In the genomic region with DNA sequence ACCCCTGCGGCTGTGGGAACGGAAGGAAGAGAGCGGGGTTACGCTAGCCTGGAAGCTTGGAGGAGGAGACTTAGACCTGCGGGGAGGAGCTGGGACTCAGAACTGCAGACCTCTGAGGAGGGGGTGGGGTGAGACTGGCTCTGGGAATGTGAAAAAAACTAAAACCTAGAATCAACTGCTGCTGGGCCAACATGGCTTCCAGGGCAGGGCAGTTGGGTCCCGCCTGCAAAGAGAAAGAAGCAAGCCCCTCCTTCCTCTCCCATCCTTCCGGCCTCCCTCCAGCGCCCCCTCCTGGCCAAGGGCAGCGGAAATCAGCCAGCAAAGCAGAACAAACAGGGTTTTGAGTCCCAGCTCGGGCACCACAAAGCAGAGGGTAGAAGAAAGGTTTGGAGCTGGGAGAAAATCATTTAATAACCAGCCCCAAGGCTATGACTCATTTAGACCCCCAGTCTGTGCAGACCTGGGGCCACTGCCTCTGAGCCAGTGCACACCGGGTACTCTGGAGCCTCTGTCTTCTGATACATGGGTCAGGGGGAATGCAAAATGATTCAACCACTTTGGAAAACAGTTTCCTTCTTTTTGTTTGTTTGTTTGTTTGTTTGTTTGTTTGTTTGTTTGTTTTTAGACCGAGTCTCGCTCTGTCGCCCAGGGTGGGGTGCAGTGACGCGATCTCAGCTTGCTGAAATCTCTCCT, we compare ENCODE assay signal across 1 cellular context.
TF ChIP-seq lines count a peak whose summit lies in the region.

No MANE protein-coding gene starts in this region.

TF ChIP-seq in K562, 482 proteins besides CTCF, POLR2A, EP300 and RAD21 (continued from another document and continues in another):
- TF ChIP-seq, protein P1, sequence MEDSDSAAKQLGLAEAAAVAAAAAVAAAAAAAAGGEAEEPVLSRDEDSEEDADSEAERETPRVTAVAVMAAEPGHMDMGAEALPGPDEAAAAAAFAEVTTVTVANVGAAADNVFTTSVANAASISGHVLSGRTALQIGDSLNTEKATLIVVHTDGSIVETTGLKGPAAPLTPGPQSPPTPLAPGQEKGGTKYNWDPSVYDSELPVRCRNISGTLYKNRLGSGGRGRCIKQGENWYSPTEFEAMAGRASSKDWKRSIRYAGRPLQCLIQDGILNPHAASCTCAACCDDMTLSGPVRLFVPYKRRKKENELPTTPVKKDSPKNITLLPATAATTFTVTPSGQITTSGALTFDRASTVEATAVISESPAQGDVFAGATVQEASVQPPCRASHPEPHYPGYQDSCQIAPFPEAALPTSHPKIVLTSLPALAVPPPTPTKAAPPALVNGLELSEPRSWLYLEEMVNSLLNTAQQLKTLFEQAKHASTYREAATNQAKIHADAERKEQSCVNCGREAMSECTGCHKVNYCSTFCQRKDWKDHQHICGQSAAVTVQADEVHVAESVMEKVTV (CRISPR knock-in tag; IDR thresholded peaks at IDR 0.05) = no peak
- TF ChIP-seq, protein P2, sequence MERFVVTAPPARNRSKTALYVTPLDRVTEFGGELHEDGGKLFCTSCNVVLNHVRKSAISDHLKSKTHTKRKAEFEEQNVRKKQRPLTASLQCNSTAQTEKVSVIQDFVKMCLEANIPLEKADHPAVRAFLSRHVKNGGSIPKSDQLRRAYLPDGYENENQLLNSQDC (CRISPR knock-in tag; IDR thresholded peaks at IDR 0.05) = no peak
- TF ChIP-seq TAL1 (IDR thresholded peaks at IDR 0.05) (no peak), TBP (optimal IDR thresholded peaks at IDR 0.05; ENCODE audit: low read depth, low read length) (no peak), PHTF2 (CRISPR knock-in tag; IDR thresholded peaks at IDR 0.05) (no peak), ZNF436 (CRISPR knock-in tag; IDR thresholded peaks at IDR 0.05) (no peak), NRF1 (conservative IDR thresholded peaks at IDR 0.05 in 1 of 2, IDR thresholded peaks at IDR 0.05 in 1 of 2) (no peak), CREB1 (IDR thresholded peaks at IDR 0.05) (no peak), CREB1 (CRISPR knock-in tag; IDR thresholded peaks at IDR 0.05) (no peak), TOE1 (IDR thresholded peaks at IDR 0.05; ENCODE audit: borderline replicate concordance) (no peak), TOE1 (CRISPR knock-in tag; IDR thresholded peaks at IDR 0.05; ENCODE audit: borderline replicate concordance, low read depth) (no peak), CXXC5 (CRISPR knock-in tag; IDR thresholded peaks at IDR 0.05) (peak; percentile 19; the same call in 1 of the 2 replicates), RBM39 (optimal IDR thresholded peaks at IDR 0.05; ENCODE audit: low read depth, low read length) (no peak), ZNF12 (CRISPR knock-in tag; IDR thresholded peaks at IDR 0.05) (no peak), KDM4B (IDR thresholded peaks at IDR 0.05; ENCODE audit: borderline replicate concordance in 2 of 2, low read depth in 1 of 2) (no peak), STAT5A (IDR thresholded peaks at IDR 0.05; ENCODE audit: borderline replicate concordance, low read length) (no peak), GATA2 (CRISPR knock-in tag; IDR thresholded peaks at IDR 0.05) (no peak), ZSCAN32 (CRISPR knock-in tag; IDR thresholded peaks at IDR 0.05) (no peak), XRCC5 (IDR thresholded peaks at IDR 0.05; ENCODE audit: low read depth, low read length) (0 out of 2 replicates have a peak, but pooled peaks have one; percentile 27), PHF20 (IDR thresholded peaks at IDR 0.05; ENCODE audit: partially characterized antibody) (no peak), ZNF282 (CRISPR knock-in tag; IDR thresholded peaks at IDR 0.05) (no peak), SMC3 (conservative IDR thresholded peaks at IDR 0.05; ENCODE audit: insufficient read depth, low read depth, low read length) (no peak), ZNF23 (CRISPR knock-in tag; IDR thresholded peaks at IDR 0.05) (no peak), ELF4 (CRISPR knock-in tag; IDR thresholded peaks at IDR 0.05) (no peak), ETV1 (tag; conservative IDR thresholded peaks at IDR 0.05; ENCODE audit: low read depth) (peak; percentile 84), ADNP (tag; IDR thresholded peaks at IDR 0.05) (no peak), ZNF146 (CRISPR knock-in tag; IDR thresholded peaks at IDR 0.05; ENCODE audit: unreplicated experiment) (no peak), EHMT2 (IDR thresholded peaks at IDR 0.05) (peak; percentile 50; the same call in 1 of the 2 replicates), YY1 (IDR thresholded peaks at IDR 0.05; ENCODE audit: borderline replicate concordance in 1 of 3, control insufficient read depth in 1 of 3, extremely low read depth in 1 of 3, insufficient read depth in 3 of 3, insufficient read length in 1 of 3, insufficient replicate concordance in 2 of 3, low read depth in 1 of 3, low read length in 2 of 3) (peak in 2 of 3 experiments; percentile 58 to 81), ZBTB7A (IDR thresholded peaks at IDR 0.05; ENCODE audit: borderline replicate concordance, control insufficient read depth, low read depth, low read length) (0 out of 2 replicates have a peak, but pooled peaks have one; percentile 21), MECOM (CRISPR knock-in tag; IDR thresholded peaks at IDR 0.05) (no peak), ZNF124 (CRISPR knock-in tag; IDR thresholded peaks at IDR 0.05) (no peak), EP400 (IDR thresholded peaks at IDR 0.05) (no peak), SP1 (CRISPR knock-in tag; IDR thresholded peaks at IDR 0.05) (no peak), ESRRA (IDR thresholded peaks at IDR 0.05; ENCODE audit: borderline replicate concordance, low read depth) (no peak), SIN3B (IDR thresholded peaks at IDR 0.05; ENCODE audit: low read depth) (no peak), CC2D1A (IDR thresholded peaks at IDR 0.05) (no peak), ZNF778 (CRISPR knock-in tag; IDR thresholded peaks at IDR 0.05) (no peak), MAFG (tag; conservative IDR thresholded peaks at IDR 0.05) (no peak), XRCC3 (IDR thresholded peaks at IDR 0.05) (no peak), RCOR1 (IDR thresholded peaks at IDR 0.05; ENCODE audit: borderline replicate concordance in 1 of 2, low read depth in 2 of 2, low read length in 2 of 2) (peak in 1 of 2 experiments; percentile 34; a peak in 1 of 4 replicates), EZH2 (IDR thresholded peaks at IDR 0.05; ENCODE audit: borderline replicate concordance, low read depth, low read length) (no peak), PTBP1 (IDR thresholded peaks at IDR 0.05; ENCODE audit: low read depth, low read length) (no peak), KDM5B (IDR thresholded peaks at IDR 0.05; ENCODE audit: insufficient replicate concordance, low read depth, low read length) (no peak), CAMTA2 (CRISPR knock-in tag; conservative IDR thresholded peaks at IDR 0.05) (no peak)
- TF ChIP-seq, protein P3, sequence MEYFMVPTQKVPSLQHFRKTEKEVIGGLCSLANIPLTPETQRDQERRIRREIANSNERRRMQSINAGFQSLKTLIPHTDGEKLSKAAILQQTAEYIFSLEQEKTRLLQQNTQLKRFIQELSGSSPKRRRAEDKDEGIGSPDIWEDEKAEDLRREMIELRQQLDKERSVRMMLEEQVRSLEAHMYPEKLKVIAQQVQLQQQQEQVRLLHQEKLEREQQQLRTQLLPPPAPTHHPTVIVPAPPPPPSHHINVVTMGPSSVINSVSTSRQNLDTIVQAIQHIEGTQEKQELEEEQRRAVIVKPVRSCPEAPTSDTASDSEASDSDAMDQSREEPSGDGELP (CRISPR knock-in tag; IDR thresholded peaks at IDR 0.05; ENCODE audit: borderline replicate concordance) = no peak
- TF ChIP-seq, protein P4, sequence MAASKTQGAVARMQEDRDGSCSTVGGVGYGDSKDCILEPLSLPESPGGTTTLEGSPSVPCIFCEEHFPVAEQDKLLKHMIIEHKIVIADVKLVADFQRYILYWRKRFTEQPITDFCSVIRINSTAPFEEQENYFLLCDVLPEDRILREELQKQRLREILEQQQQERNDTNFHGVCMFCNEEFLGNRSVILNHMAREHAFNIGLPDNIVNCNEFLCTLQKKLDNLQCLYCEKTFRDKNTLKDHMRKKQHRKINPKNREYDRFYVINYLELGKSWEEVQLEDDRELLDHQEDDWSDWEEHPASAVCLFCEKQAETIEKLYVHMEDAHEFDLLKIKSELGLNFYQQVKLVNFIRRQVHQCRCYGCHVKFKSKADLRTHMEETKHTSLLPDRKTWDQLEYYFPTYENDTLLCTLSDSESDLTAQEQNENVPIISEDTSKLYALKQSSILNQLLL (CRISPR knock-in tag; IDR thresholded peaks at IDR 0.05; ENCODE audit: borderline replicate concordance) = no peak
- TF ChIP-seq, protein P5, sequence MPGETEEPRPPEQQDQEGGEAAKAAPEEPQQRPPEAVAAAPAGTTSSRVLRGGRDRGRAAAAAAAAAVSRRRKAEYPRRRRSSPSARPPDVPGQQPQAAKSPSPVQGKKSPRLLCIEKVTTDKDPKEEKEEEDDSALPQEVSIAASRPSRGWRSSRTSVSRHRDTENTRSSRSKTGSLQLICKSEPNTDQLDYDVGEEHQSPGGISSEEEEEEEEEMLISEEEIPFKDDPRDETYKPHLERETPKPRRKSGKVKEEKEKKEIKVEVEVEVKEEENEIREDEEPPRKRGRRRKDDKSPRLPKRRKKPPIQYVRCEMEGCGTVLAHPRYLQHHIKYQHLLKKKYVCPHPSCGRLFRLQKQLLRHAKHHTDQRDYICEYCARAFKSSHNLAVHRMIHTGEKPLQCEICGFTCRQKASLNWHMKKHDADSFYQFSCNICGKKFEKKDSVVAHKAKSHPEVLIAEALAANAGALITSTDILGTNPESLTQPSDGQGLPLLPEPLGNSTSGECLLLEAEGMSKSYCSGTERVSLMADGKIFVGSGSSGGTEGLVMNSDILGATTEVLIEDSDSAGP (CRISPR knock-in tag; IDR thresholded peaks at IDR 0.05) = no peak
- TF ChIP-seq, protein P6, sequence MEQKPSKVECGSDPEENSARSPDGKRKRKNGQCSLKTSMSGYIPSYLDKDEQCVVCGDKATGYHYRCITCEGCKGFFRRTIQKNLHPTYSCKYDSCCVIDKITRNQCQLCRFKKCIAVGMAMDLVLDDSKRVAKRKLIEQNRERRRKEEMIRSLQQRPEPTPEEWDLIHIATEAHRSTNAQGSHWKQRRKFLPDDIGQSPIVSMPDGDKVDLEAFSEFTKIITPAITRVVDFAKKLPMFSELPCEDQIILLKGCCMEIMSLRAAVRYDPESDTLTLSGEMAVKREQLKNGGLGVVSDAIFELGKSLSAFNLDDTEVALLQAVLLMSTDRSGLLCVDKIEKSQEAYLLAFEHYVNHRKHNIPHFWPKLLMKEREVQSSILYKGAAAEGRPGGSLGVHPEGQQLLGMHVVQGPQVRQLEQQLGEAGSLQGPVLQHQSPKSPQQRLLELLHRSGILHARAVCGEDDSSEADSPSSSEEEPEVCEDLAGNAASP (IDR thresholded peaks at IDR 0.05) = no peak
- TF ChIP-seq, protein P7, sequence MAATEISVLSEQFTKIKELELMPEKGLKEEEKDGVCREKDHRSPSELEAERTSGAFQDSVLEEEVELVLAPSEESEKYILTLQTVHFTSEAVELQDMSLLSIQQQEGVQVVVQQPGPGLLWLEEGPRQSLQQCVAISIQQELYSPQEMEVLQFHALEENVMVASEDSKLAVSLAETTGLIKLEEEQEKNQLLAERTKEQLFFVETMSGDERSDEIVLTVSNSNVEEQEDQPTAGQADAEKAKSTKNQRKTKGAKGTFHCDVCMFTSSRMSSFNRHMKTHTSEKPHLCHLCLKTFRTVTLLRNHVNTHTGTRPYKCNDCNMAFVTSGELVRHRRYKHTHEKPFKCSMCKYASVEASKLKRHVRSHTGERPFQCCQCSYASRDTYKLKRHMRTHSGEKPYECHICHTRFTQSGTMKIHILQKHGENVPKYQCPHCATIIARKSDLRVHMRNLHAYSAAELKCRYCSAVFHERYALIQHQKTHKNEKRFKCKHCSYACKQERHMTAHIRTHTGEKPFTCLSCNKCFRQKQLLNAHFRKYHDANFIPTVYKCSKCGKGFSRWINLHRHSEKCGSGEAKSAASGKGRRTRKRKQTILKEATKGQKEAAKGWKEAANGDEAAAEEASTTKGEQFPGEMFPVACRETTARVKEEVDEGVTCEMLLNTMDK (IDR thresholded peaks at IDR 0.05; ENCODE audit: borderline replicate concordance, insufficient read depth, low read depth, low read length, poor library complexity, severe bottlenecking) = peak; percentile 68
- TF ChIP-seq, protein P8, sequence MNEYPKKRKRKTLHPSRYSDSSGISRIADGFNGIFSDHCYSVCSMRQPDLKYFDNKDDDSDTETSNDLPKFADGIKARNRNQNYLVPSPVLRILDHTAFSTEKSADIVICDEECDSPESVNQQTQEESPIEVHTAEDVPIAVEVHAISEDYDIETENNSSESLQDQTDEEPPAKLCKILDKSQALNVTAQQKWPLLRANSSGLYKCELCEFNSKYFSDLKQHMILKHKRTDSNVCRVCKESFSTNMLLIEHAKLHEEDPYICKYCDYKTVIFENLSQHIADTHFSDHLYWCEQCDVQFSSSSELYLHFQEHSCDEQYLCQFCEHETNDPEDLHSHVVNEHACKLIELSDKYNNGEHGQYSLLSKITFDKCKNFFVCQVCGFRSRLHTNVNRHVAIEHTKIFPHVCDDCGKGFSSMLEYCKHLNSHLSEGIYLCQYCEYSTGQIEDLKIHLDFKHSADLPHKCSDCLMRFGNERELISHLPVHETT (CRISPR knock-in tag; conservative IDR thresholded peaks at IDR 0.05 in 1 of 2, IDR thresholded peaks at IDR 0.05 in 1 of 2) = no peak
- TF ChIP-seq, protein P9, sequence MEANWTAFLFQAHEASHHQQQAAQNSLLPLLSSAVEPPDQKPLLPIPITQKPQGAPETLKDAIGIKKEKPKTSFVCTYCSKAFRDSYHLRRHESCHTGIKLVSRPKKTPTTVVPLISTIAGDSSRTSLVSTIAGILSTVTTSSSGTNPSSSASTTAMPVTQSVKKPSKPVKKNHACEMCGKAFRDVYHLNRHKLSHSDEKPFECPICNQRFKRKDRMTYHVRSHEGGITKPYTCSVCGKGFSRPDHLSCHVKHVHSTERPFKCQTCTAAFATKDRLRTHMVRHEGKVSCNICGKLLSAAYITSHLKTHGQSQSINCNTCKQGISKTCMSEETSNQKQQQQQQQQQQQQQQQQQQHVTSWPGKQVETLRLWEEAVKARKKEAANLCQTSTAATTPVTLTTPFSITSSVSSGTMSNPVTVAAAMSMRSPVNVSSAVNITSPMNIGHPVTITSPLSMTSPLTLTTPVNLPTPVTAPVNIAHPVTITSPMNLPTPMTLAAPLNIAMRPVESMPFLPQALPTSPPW (CRISPR knock-in tag; IDR thresholded peaks at IDR 0.05) = peak; percentile 35; the same call in 1 of the 2 replicates
